In the genomic region with DNA sequence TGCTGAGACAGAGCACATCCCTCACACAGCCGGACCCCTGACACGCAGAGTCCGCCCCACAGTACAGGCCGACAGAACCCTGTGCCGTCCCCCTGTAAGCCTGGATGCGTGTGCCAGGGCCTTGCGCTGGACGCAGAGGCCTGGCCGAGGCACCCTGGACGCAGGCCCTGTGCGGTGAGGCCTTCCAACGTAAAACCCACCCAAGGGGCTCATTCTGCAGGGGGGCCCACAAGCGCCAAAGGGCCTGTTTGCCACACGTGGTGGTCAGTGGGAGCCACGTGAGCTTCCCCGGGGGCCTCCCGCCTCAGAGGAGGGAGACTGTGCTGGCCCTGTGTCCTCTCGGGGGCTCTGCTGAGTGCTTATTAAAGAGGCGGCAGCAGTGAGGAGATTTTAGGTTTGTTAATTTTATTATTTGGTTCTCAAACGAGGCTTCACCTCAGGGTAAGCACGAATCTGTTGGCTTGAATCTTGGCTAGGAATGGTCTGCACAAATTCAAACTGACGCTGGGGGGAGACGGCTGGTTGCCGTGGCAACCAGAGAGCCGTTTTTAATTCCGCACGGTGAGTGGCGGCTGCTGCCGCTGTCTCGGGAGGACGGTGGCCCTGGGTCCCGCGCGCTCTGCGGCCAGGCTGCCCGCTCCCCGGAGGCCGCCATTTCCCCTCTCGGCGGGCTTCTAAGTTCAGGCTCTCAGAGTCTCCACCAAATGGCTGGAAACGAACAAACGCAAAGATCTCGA, we compare ENCODE assay signal across 22 cellular contexts. TPM values are rescaled to one million over a fixed set of nuclear protein-coding genes. Genes with fewer than 3 reads are reported as not detected.
DNase-seq lines count a peak whose midpoint lies in the region; FAIRE-seq and TF ChIP-seq lines count a peak whose summit lies in the region.
"Had no signal": no experiment of that assay in that cellular context is flagged by ENCODE, and none has a peak within 500 bp of the region (broad histone marks: within the 10 kb centered on the region; RNA-seq: fewer than 3 reads in every experiment).

No MANE protein-coding gene starts in this region.

- no peaks in the 10 kb centered on the region for H3K4me1 ChIP-seq in kidney (ENCODE audit: control insufficient read depth in 1 of 2, insufficient read depth in 1 of 2, low read depth in 1 of 2, low read length in 2 of 2)
- H3K4me1 ChIP-seq in vagina: no peaks in the 10 kb centered on the region

- H3K9me3 ChIP-seq in kidney (ENCODE audit: control insufficient read depth in 1 of 2, low read length in 2 of 2): no peaks in the 10 kb centered on the region
- no peaks in the 10 kb centered on the region for H3K9me3 ChIP-seq in vagina
- H3K9me3 ChIP-seq: BLaER1, MG63 had no signal

- H3K27ac ChIP-seq in cingulate gyrus (ENCODE audit: low read depth, low read length) (peak overlapping the region; percentile 69), kidney (ENCODE audit: low read depth in 2 of 2, low read length in 2 of 2) (no peak overlapping the region), vagina (no peak overlapping the region)
- H3K27ac ChIP-seq: BLaER1 had no signal

- no peak for TF ChIP-seq POLR2A in vagina (IDR thresholded peaks at IDR 0.05)

- intact Hi-C loops in kidney (cut with DNase I) (no loop called here), vagina (cut with DNase I) (no loop called here)

- H3K9ac ChIP-seq in kidney (ENCODE audit: low read length in 2 of 2): no peak overlapping the region
- H3K9ac ChIP-seq: BLaER1 had no signal

- H3K36me3 ChIP-seq in kidney (ENCODE audit: control insufficient read depth in 1 of 2, insufficient read depth in 2 of 2, low read length in 2 of 2) (no peaks in the 10 kb centered on the region), vagina (no peaks in the 10 kb centered on the region)
- H3K36me3 ChIP-seq: BLaER1, MG63 had no signal

- FAIRE-seq in kidney (lab: Jason Lieb, UNC): no peak
- FAIRE-seq: H54 had no signal

- TF ChIP-seq CTCF in kidney (IDR thresholded peaks at IDR 0.05; ENCODE audit: borderline replicate concordance, extremely low read depth, insufficient read depth) (no peak), vagina (IDR thresholded peaks at IDR 0.05) (no peak)

- DNase-seq in SK-N-DZ (ENCODE audit: low spot score): peak; percentile 40
- peak; percentile 53 for DNase-seq in kidney
- DNase-seq in retina: peak; percentile 89
- DNase-seq in NCI-H69 (lab: John Stamatoyannopoulos, UW): no peak
- no peak for DNase-seq in T-helper 2 cell
- DNase-seq in vagina (ENCODE audit: extremely low spot score in 2 of 2): no peak
- no peak for DNase-seq in MV-4-11 (lab: John Stamatoyannopoulos, UW)
- DNase-seq: CD4-positive, alpha-beta T cell; COR-L47; GDM1; MG63; NCI-H1048; NCI-H1417 treated with DMSO at 0.1 percent for 48 hours; NCI-H187; NCI-H2227 treated with DMSO at 0.1 percent for 48 hours; NCI-H510A; NCI-H774; SIG-M5 had no signal

- H3K27me3 ChIP-seq in vagina: no peaks in the 10 kb centered on the region

- H3K4me3 ChIP-seq in kidney (ENCODE audit: low read length in 2 of 2) (no peak overlapping the region), vagina (no peak overlapping the region)
- H3K4me3 ChIP-seq: BLaER1, MG63 had no signal

RNA-seq across cellular contexts. Expression of gene ADGRA1, which starts 4.9 kb away (rescaled TPM):
- not detected in 2 replicates for polyA plus RNA-seq in SK-N-DZ (2014; cell fraction: cytosol; rRNA removed)
- polyA plus RNA-seq in SK-N-DZ (2014; cell fraction: nucleus; rRNA removed): not detected in 2 replicates
- total RNA-seq in kidney: 0.91 TPM
- 1.1 TPM for polyA plus RNA-seq in kidney (ENCODE audit: insufficient read depth, low read depth, low replicate concordance)
- total RNA-seq in vagina: 0.49 TPM
- total RNA-seq: CD4-positive, alpha-beta T cell; LHCN-M2 had no signal

Comparison
In these comparisons a context has a peak if more than half of its experiments do, and no peak if none do; other contexts are left out.
1. DNase-seq: peak in SK-N-DZ (single experiment), kidney (single experiment) and retina (single experiment); none in NCI-H69 (single experiment), T-helper 2 cell (0 of 5), vagina (0 of 2) and MV-4-11 (single experiment).